In the genomic region with DNA sequence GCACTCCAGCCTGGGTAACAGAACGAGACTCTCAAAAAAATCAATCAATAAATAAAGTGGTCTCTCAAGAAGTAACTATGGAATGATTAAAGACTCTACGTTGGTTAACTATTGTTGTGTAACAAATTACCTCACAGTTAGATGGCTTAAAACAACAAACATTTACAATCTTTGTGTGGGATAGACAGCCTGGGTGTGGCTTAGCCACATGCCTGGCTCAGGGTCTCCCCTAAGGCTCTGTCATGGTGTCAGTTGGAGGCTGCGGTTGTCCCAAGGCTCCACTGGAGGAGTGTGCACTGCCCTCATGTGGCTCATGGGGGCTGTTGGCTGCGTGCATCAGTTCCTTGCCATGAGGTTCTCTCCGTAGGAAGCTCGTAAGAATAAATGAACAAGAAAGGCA, we compare ENCODE assay signal across 8 cellular contexts.
DNase-seq lines count a peak whose midpoint lies in the region; ATAC-seq and TF ChIP-seq lines count a peak whose summit lies in the region.

No MANE protein-coding gene starts in this region.

- 84% methylated on average over 6 of the region's 6 CpGs for WGBS in SK-N-SH (ENCODE audit: low lambda C conversion rate)

- no peak for TF ChIP-seq EP300 in SK-N-SH (IDR thresholded peaks at IDR 0.05; ENCODE audit: borderline replicate concordance in 1 of 2, low read depth in 1 of 2, low read length in 1 of 2)

- no peaks in the 10 kb centered on the region for H4K20me1 ChIP-seq in SK-N-SH (ENCODE audit: insufficient read depth)

- no peak for ATAC-seq in GM18498 (IDR thresholded peaks at IDR 0.05; ENCODE audit: unreplicated experiment)
- ATAC-seq in GM21526 (IDR thresholded peaks at IDR 0.05; ENCODE audit: low FRiP score, unreplicated experiment): no peak

- H3K4me3 ChIP-seq in H7 (ENCODE audit: insufficient read depth, low read depth, low read length) (no peak overlapping the region), SK-N-SH (ENCODE audit: low read depth in 2 of 2, low read length in 1 of 2) (no peak overlapping the region)

- no peaks in the 10 kb centered on the region for H3K36me3 ChIP-seq in H7 (replicated peaks; ENCODE audit: control insufficient read depth, insufficient read depth, low read length)
- no peaks in the 10 kb centered on the region for H3K36me3 ChIP-seq in SK-N-SH (replicated peaks in 1 of 2; ENCODE audit: control insufficient read depth in 1 of 2, insufficient read depth in 2 of 2, low read length in 1 of 2)

- no peaks in the 10 kb centered on the region for H3K9me3 ChIP-seq in SK-N-SH

- no peaks in the 10 kb centered on the region for H3K4me1 ChIP-seq in SK-N-SH (ENCODE audit: control insufficient read depth in 1 of 2, insufficient read depth in 2 of 2, low read depth in 1 of 2, low read length in 1 of 2)

- CTCF ChIA-PET in SK-N-SH (lab: Yijun Ruan, JAX): interaction anchor here (1.3 kb wide), 2 partner anchors 41 to 42 kb away, joined by 4 read pairs; no protein-coding TSS in a partner anchor

- POLR2A ChIA-PET in SK-N-SH (lab: Yijun Ruan, JAX): no interaction called here

- peak; percentile 42 for DNase-seq in ACHN
- peak; percentile 73 for DNase-seq in H7
- no peak for DNase-seq in SK-N-SH
- peak; percentile 19 for DNase-seq in iPS DF 4.7 (ENCODE audit: extremely low read depth, low spot score)
- DNase-seq in cerebellum (ENCODE audit: low spot score): no peak
- no peak for DNase-seq in middle frontal gyrus (ENCODE audit: extremely low spot score, low spot score)

- H3K27ac ChIP-seq in SK-N-SH (ENCODE audit: low read depth in 2 of 2, low read length in 1 of 2): no peak overlapping the region

- H3K4me2 ChIP-seq in SK-N-SH: no peak overlapping the region

- H2AFZ ChIP-seq in SK-N-SH (ENCODE audit: low read depth): no peak overlapping the region

- no peak overlapping the region for H3K9ac ChIP-seq in SK-N-SH

- no peaks in the 10 kb centered on the region for H3K79me2 ChIP-seq in SK-N-SH (ENCODE audit: insufficient read depth)

- TF ChIP-seq CTCF in SK-N-SH (IDR thresholded peaks at IDR 0.05): peak; percentile 42

- no peaks in the 10 kb centered on the region for H3K9me2 ChIP-seq in SK-N-SH

- no peak for TF ChIP-seq RAD21 in SK-N-SH (IDR thresholded peaks at IDR 0.05; ENCODE audit: low read length)

- in situ Hi-C loops in ACHN (cut with HindIII; ENCODE audit: low pct_ligation_motif_present, low pct_unique_long_range_greater_than_20kb, low sequenced_read_pairs): no loop called here

- H3K27me3 ChIP-seq in H7 (ENCODE audit: control insufficient read depth, insufficient read depth, low read length): no peaks in the 10 kb centered on the region
- no peaks in the 10 kb centered on the region for H3K27me3 ChIP-seq in SK-N-SH (ENCODE audit: insufficient read depth)

- no peaks in the 10 kb centered on the region for H3F3A ChIP-seq in SK-N-SH (replicated peaks; ENCODE audit: insufficient read depth)

TF ChIP-seq in SK-N-SH, 30 proteins besides CTCF, POLR2A, EP300 and RAD21:
- TF ChIP-seq NFIC (IDR thresholded peaks at IDR 0.05; ENCODE audit: borderline replicate concordance): no peak
- TF ChIP-seq FOXJ3 (CRISPR knock-in tag; IDR thresholded peaks at IDR 0.05): no peak
- no peak for TF ChIP-seq TEAD4 (IDR thresholded peaks at IDR 0.05; ENCODE audit: borderline replicate concordance, insufficient read depth)
- TF ChIP-seq SMC3 (IDR thresholded peaks at IDR 0.05; ENCODE audit: low read depth, low read length): no peak
- TF ChIP-seq RFX5 (IDR thresholded peaks at IDR 0.05; ENCODE audit: low read length): no peak
- no peak for TF ChIP-seq RCOR1 (IDR thresholded peaks at IDR 0.05; ENCODE audit: low read length)
- TF ChIP-seq ELF1 (IDR thresholded peaks at IDR 0.05): no peak
- no peak for TF ChIP-seq JUND (IDR thresholded peaks at IDR 0.05)
- no peak for TF ChIP-seq USF2 (IDR thresholded peaks at IDR 0.05; ENCODE audit: borderline replicate concordance, low read depth, low read length)
- TF ChIP-seq TAF1 (IDR thresholded peaks at IDR 0.05; ENCODE audit: borderline replicate concordance, low read depth, low read length): no peak
- TF ChIP-seq YY1 (IDR thresholded peaks at IDR 0.05; ENCODE audit: low read depth): no peak
- TF ChIP-seq GATA2 (CRISPR knock-in tag; IDR thresholded peaks at IDR 0.05): no peak
- no peak for TF ChIP-seq FOXM1 (IDR thresholded peaks at IDR 0.05; ENCODE audit: low read depth)

Comparison
In these comparisons a context has a peak if more than half of its experiments do, and no peak if none do; other contexts are left out.
1. DNase-seq: peak in ACHN (single experiment), H7 (single experiment) and iPS DF 4.7 (single experiment); none in SK-N-SH (single experiment), cerebellum (single experiment) and middle frontal gyrus (single experiment).